10 cellular contexts compared by ENCODE assay signal in the genomic region with DNA sequence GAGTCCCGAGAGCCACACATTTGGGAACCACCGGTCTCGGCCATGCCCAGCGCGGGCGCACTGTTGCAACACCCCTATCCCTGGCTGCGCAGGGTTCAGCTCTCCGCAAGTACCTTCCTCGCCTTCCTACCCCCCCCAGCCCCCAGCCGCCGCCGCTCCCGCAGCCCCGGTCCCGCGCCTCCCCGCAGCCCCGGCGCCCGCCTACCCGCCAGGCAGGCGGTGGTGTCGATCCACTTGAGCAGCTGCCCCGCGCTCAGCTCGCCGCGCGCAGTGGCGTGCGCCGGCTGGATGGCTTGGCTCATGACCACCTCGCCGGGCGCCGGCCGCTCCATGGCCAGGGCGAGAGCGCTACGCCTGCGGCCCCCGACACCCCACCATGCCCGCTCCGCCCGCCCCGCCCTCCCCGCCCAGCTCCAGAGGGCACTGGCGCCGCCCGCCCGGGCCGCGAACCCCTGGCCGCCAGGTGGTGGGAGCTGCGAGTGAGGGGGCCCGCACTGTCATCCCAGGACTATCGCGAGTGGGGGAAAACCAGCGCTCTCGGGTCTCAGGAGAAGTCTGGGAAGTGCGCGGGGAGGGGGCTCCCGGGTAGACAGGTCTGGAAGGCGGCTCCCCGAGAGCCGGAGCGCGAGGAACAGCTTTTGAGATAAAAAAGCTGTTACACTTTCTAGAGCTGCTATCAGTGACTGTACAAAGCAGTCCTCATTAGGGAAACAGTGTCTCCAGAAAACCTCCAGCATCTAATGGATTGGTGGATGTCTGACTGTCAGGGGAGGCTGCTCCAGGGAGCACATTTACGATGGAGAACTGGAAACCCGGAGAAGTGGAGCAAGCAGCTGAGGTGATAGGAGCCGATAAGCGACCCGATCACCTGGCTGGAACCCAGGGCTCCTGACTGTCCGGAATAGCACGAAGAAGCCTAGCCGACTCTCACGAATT. TPM values are rescaled to one million over a fixed set of nuclear protein-coding genes. Genes with fewer than 3 reads are reported as not detected.
A peak's percentile ranks its signal among the peaks of the same experiment; 100 is the strongest.
DNase-seq lines count a peak whose midpoint lies in the region; TF ChIP-seq lines count a peak whose summit lies in the region.
"Had no signal": no experiment of that assay in that cellular context is flagged by ENCODE, and none has a peak within 500 bp of the region (broad histone marks: within the 10 kb centered on the region; RNA-seq: fewer than 3 reads in every experiment).

Gene ACOT12 (minus strand): TSS at position 352 of the 936 bp plus-strand sequence. CDS start 20 bp downstream, at position 332.

- H3K4me3 ChIP-seq in adipocyte (ENCODE audit: low read length) (peak within 1 kb of the TSS; percentile 74), stomach smooth muscle (ENCODE audit: low read length in 2 of 2) (peak within 1 kb of the TSS; percentile 40 to 59), WERI-Rb-1 (ENCODE audit: low read depth, low read length) (no peak within 1 kb of the TSS)
- H3K4me3 ChIP-seq: BLaER1 treated with 17β-estradiol and CSF1 and Interleukin-3, amounts not matched to agents 10 nM and 100 nM had no signal

- H3K27me3 ChIP-seq in adipocyte (replicated peaks; ENCODE audit: control insufficient read depth, insufficient read depth, low read length) (no peaks in the 10 kb centered on the region), stomach smooth muscle (ENCODE audit: control insufficient read depth in 1 of 2, insufficient read depth in 2 of 2, low read length in 2 of 2) (peaks cover 16 to 35% of the 10 kb centered on the region in 2 donors), WERI-Rb-1 (ENCODE audit: insufficient read depth, low read depth, severe bottlenecking) (no peaks in the 10 kb centered on the region)
- H3K27me3 ChIP-seq: BLaER1 treated with 17β-estradiol and CSF1 and Interleukin-3, amounts not matched to agents 10 nM and 100 nM had no signal

- DNase-seq in NCI-H1417 (lab: John Stamatoyannopoulos, UW) (peak in 2 of 3 experiments; percentile 34), NCI-H1417 treated with DMSO at 0.1 percent for 48 hours (lab: John Stamatoyannopoulos, UW) (no peak), adipocyte (ENCODE audit: low read depth) (peak; percentile 58), iris pigment epithelial cell (ENCODE audit: low read depth) (peak; percentile 22), mesenteric fat pad (ENCODE audit: low spot score) (no peak), HCEC 1CT (no peak), WERI-Rb-1 (no peak)

- no peak for TF ChIP-seq CTCF in WERI-Rb-1 (IDR thresholded peaks at IDR 0.05; ENCODE audit: low read depth, low read length)

- H3K27ac ChIP-seq in stomach smooth muscle (ENCODE audit: low read length) (no peak within 1 kb of the TSS), WERI-Rb-1 (no peak within 1 kb of the TSS)
- H3K27ac ChIP-seq: BLaER1 treated with 17β-estradiol and CSF1 and Interleukin-3, amounts not matched to agents 10 nM and 100 nM; neutrophil had no signal

- H3K36me3 ChIP-seq in adipocyte (ENCODE audit: control insufficient read depth, insufficient read depth, low read length, severe bottlenecking) = no peaks in the 10 kb centered on the region
- no peaks in the 10 kb centered on the region for H3K36me3 ChIP-seq in stomach smooth muscle (ENCODE audit: control insufficient read depth in 2 of 2, insufficient read depth in 2 of 2, low read length in 2 of 2)
- H3K36me3 ChIP-seq in WERI-Rb-1 = no peaks in the 10 kb centered on the region
- H3K36me3 ChIP-seq: BLaER1 treated with 17β-estradiol and CSF1 and Interleukin-3, amounts not matched to agents 10 nM and 100 nM; neutrophil had no signal

- H3K9me3 ChIP-seq in adipocyte (ENCODE audit: control insufficient read depth, low read length) = peaks cover 5% of the 10 kb centered on the region
- peaks cover 0 to 3% of the 10 kb centered on the region in 2 donors for H3K9me3 ChIP-seq in stomach smooth muscle (ENCODE audit: control insufficient read depth in 2 of 2, low read length in 2 of 2)
- H3K9me3 ChIP-seq in WERI-Rb-1 (ENCODE audit: severe bottlenecking) = no peaks in the 10 kb centered on the region
- H3K9me3 ChIP-seq: neutrophil had no signal

- peaks cover 6% of the 10 kb centered on the region for H3K4me1 ChIP-seq in adipocyte (ENCODE audit: control insufficient read depth, insufficient read depth, low read length)
- H3K4me1 ChIP-seq in stomach smooth muscle (ENCODE audit: control insufficient read depth, insufficient read depth, low read length) = peaks cover 5% of the 10 kb centered on the region

- no peak within 1 kb of the TSS for H3K9ac ChIP-seq in adipocyte (ENCODE audit: low read length)
- H3K9ac ChIP-seq in stomach smooth muscle (ENCODE audit: low read length in 2 of 2) = no peak within 1 kb of the TSS
- H3K9ac ChIP-seq: BLaER1 treated with 17β-estradiol and CSF1 and Interleukin-3, amounts not matched to agents 10 nM and 100 nM had no signal

RNA-seq across cellular contexts. Expression of gene ACOT12, which starts in this region (rescaled TPM):
- not detected for total RNA-seq in mesenteric fat pad

Comparison
In these comparisons a context has a peak if more than half of its experiments do, and no peak if none do; other contexts are left out.
1. DNase-seq: peak in NCI-H1417 (2 of 3), adipocyte (single experiment) and iris pigment epithelial cell (single experiment); none in NCI-H1417 treated with DMSO at 0.1 percent for 48 hours (single experiment), mesenteric fat pad (single experiment), HCEC 1CT (single experiment) and WERI-Rb-1 (single experiment).